12 cellular contexts compared by ENCODE assay signal in genomic region chr11:44833869-44834452, GRCh38.
DNase-seq lines count a peak whose midpoint lies in the region; ATAC-seq and TF ChIP-seq lines count a peak whose summit lies in the region.
"Had no signal": no experiment of that assay in that cellular context is flagged by ENCODE, and none has a peak within 500 bp of the region (broad histone marks: within the 10 kb centered on the region; RNA-seq: fewer than 3 reads in every experiment).

No MANE protein-coding gene starts in this region.

- no peak overlapping the region for H3K9ac ChIP-seq in SK-N-SH

- DNase-seq in SK-N-SH = peak; percentile 45
- DNase-seq in mesenteric fat pad (ENCODE audit: low spot score) = peak; percentile 43
- DNase-seq in stomach = no peak
- no peak for DNase-seq in stimulated activated CD4-positive, alpha-beta T cell treated with anti-CD3 and anti-CD28 coated beads, Interleukin-15, amount 100 ng/mL, for 24 hours
- DNase-seq: activated naive CD4-positive, alpha-beta T cell treated with anti-CD3 and anti-CD28 coated beads, Interleukin-2, amount 10 ng/mL, durations not matched to agents 7 days and 5 days; central memory CD4-positive, alpha-beta T cell; GOT3; NCI-H226 had no signal

- H3K4me1 ChIP-seq in SK-N-SH (ENCODE audit: control insufficient read depth in 1 of 2, insufficient read depth in 2 of 2, low read depth in 1 of 2, low read length in 1 of 2) (peaks cover 0 to 41% of the 10 kb centered on the region in 2 experiments; a peak in 2 of 4 replicates), ectodermal cell (ENCODE audit: control insufficient read depth, insufficient read depth, low read length) (peaks cover 31% of the 10 kb centered on the region), stomach (peaks cover 0 to 43% (median 13%) of the 10 kb centered on the region in 4 donors)

- H3K4me2 ChIP-seq in SK-N-SH = no peak overlapping the region

- no peak for TF ChIP-seq POLR2A in stomach (IDR thresholded peaks at IDR 0.05)

- H2AFZ ChIP-seq in SK-N-SH (ENCODE audit: low read depth) = no peak overlapping the region

- TF ChIP-seq RAD21 in SK-N-SH (IDR thresholded peaks at IDR 0.05; ENCODE audit: low read length) = no peak

- H3K79me2 ChIP-seq in SK-N-SH (ENCODE audit: insufficient read depth) = no peaks in the 10 kb centered on the region

- intact Hi-C loops in stomach (cut with DNase I; ENCODE audit: low total_unique reads) = no loop called here

- CTCF ChIA-PET in SK-N-SH (lab: Yijun Ruan, JAX) = interaction anchor here (0.8 to 3.6 kb wide), 4 partner anchors 11 to 77 kb away, joined by 3 to 11 read pairs (median 6); no protein-coding TSS in a partner anchor

- POLR2A ChIA-PET in SK-N-SH (lab: Yijun Ruan, JAX) = no interaction called here

- H4K20me1 ChIP-seq in SK-N-SH (ENCODE audit: insufficient read depth) = no peaks in the 10 kb centered on the region

- no peak for ATAC-seq in SK-N-SH treated with all-trans-retinoic acid at 6 μM for 48 hours
- ATAC-seq in GM19328 (IDR thresholded peaks at IDR 0.05; ENCODE audit: unreplicated experiment) = no peak
- ATAC-seq in GM21360 (IDR thresholded peaks at IDR 0.05; ENCODE audit: unreplicated experiment) = no peak

- no peaks in the 10 kb centered on the region for H3K9me3 ChIP-seq in SK-N-SH
- no peaks in the 10 kb centered on the region for H3K9me3 ChIP-seq in ectodermal cell (ENCODE audit: control insufficient read depth, low read length)
- H3K9me3 ChIP-seq in stomach = no peaks in the 10 kb centered on the region

- H3F3A ChIP-seq in SK-N-SH (replicated peaks; ENCODE audit: insufficient read depth) = no peaks in the 10 kb centered on the region

- TF ChIP-seq EP300 in SK-N-SH (IDR thresholded peaks at IDR 0.05; ENCODE audit: borderline replicate concordance in 1 of 2, low read depth in 1 of 2, low read length in 1 of 2) (no peak), stomach (IDR thresholded peaks at IDR 0.05) (no peak)

- H3K36me3 ChIP-seq in SK-N-SH (replicated peaks in 1 of 2; ENCODE audit: control insufficient read depth in 1 of 2, insufficient read depth in 2 of 2, low read length in 1 of 2) (no peaks in the 10 kb centered on the region), ectodermal cell (ENCODE audit: control insufficient read depth, insufficient read depth, low read length) (no peaks in the 10 kb centered on the region), stomach (no peaks in the 10 kb centered on the region)

- TF ChIP-seq CTCF in SK-N-SH (IDR thresholded peaks at IDR 0.05) (no peak), stomach (IDR thresholded peaks at IDR 0.05) (no peak)

- 60% methylated on average over 8 of the region's 8 CpGs for WGBS in SK-N-SH (ENCODE audit: low lambda C conversion rate)
- 6 to 7% methylated on average over 8 of the region's 8 CpGs for WGBS in ectodermal cell, 2 experiments
- WGBS in stomach, 5 donors = 26 to 34% (median 31%) methylated on average over 8 of the region's 8 CpGs

- H3K27me3 ChIP-seq in SK-N-SH (ENCODE audit: insufficient read depth) (no peaks in the 10 kb centered on the region), ectodermal cell (ENCODE audit: control insufficient read depth, insufficient read depth, low read length, poor library complexity, severe bottlenecking) (no peaks in the 10 kb centered on the region), stomach (no peaks in the 10 kb centered on the region)

- H3K4me3 ChIP-seq in SK-N-SH (ENCODE audit: low read depth in 2 of 2, low read length in 1 of 2) (no peak overlapping the region), ectodermal cell (ENCODE audit: insufficient read depth, low read depth, low read length) (no peak overlapping the region), stomach (no peak overlapping the region)

- no peaks in the 10 kb centered on the region for H3K9me2 ChIP-seq in SK-N-SH

- H3K27ac ChIP-seq in SK-N-SH (ENCODE audit: low read depth in 2 of 2, low read length in 1 of 2) = peak overlapping the region in 1 of 2 experiments; percentile 79; a peak in 2 of 4 replicates
- peak overlapping the region; percentile 96 for H3K27ac ChIP-seq in ectodermal cell (ENCODE audit: insufficient read depth, low read depth, low read length, poor library complexity, severe bottlenecking)
- peak overlapping the region in 4 of 5 donors; percentile 53 to 74 (median 58) for H3K27ac ChIP-seq in stomach

TF ChIP-seq in SK-N-SH, 30 proteins besides CTCF, POLR2A, EP300 and RAD21 (continues in another document):
- no peak for TF ChIP-seq ZBTB33 (IDR thresholded peaks at IDR 0.05; ENCODE audit: borderline replicate concordance, low read depth)
- no peak for TF ChIP-seq POLR2AphosphoS5 (IDR thresholded peaks at IDR 0.05; ENCODE audit: low read depth, low read length)
- no peak for TF ChIP-seq USF1 (IDR thresholded peaks at IDR 0.05; ENCODE audit: borderline replicate concordance, low read depth)
- TF ChIP-seq PBX3 (IDR thresholded peaks at IDR 0.05) = no peak
- TF ChIP-seq SMC3 (IDR thresholded peaks at IDR 0.05; ENCODE audit: low read depth, low read length) = no peak
- TF ChIP-seq ELF1 (IDR thresholded peaks at IDR 0.05) = no peak
- TF ChIP-seq FOXJ3 (CRISPR knock-in tag; IDR thresholded peaks at IDR 0.05) = no peak

TF ChIP-seq in SK-N-SH treated with all-trans-retinoic acid at 6 μM for 48 hours, 23 proteins besides CTCF, POLR2A, EP300 and RAD21:
- TF ChIP-seq CSDC2 (CRISPR knock-in tag; IDR thresholded peaks at IDR 0.05) = no peak
- TF ChIP-seq PATZ1 (CRISPR knock-in tag; IDR thresholded peaks at IDR 0.05; ENCODE audit: borderline replicate concordance) = no peak

Comparison
In these comparisons a context has a peak if more than half of its experiments do, and no peak if none do; other contexts are left out.
1. DNase-seq: peak in SK-N-SH (single experiment) and mesenteric fat pad (single experiment); none in stomach (single experiment) and stimulated activated CD4-positive, alpha-beta T cell treated with anti-CD3 and anti-CD28 coated beads, Interleukin-15, amount 100 ng/mL, for 24 hours (single experiment).